ENCODE assay signal across 7 cellular contexts in genomic region chr17:57124053-57124452, GRCh38.
"Had no signal": no experiment of that assay in that cellular context is flagged by ENCODE, and none has a peak within 500 bp of the region (broad histone marks: within the 10 kb centered on the region; RNA-seq: fewer than 3 reads in every experiment).

No MANE protein-coding gene starts in this region.

- DNase-seq: GM23248, GOT3, H7, HFFc6, KG1 had no signal

- H3K4me3 ChIP-seq: GM23248, HAP-1 had no signal

- H3K27ac ChIP-seq: GM23248, HL-60 had no signal

- H3K4me1 ChIP-seq: HAP-1 had no signal

- H2AFZ ChIP-seq: GM23248 had no signal

- H3K9me3 ChIP-seq: HAP-1 had no signal

- H3K9ac ChIP-seq: GM23248 had no signal
